Comparison of ENCODE assay signal across 13 cellular contexts in genomic region chr17:1621273-1621954, GRCh38.
"Had no signal": no experiment of that assay in that cellular context is flagged by ENCODE, and none has a peak within 500 bp of the region (broad histone marks: within the 10 kb centered on the region; RNA-seq: fewer than 3 reads in every experiment).

No MANE protein-coding gene starts in this region.

- H3K4me3 ChIP-seq: adrenal gland, coronary artery, thoracic aorta had no signal

- H3K27ac Mint-ChIP-seq: activated T-helper 2 cell treated with anti-CD3 and anti-CD28 coated beads, Interferon-gamma antibody, Interleukin-2, Interleukin-4, amounts not matched to agents 10 μg/mL and 5 μg/mL and 100 μg/mL, durations not matched to agents 14 hours and 24 hours and 36 hours; effector memory CD8-positive, alpha-beta T cell; natural killer cell; stimulated activated naive CD8-positive, alpha-beta T cell treated with anti-CD3 and anti-CD28 coated beads, Interleukin-15, amount 100 ng/mL, for 72 hours; T-helper 1 cell treated with Interleukin-12 subunit alpha and Interleukin-12 subunit beta and Interleukin-4 antibody, amounts not matched to agents 30 μg/mL and 1 μg/mL, for 36 hours had no signal

- H3K27me3 ChIP-seq: adrenal gland had no signal

- H3K4me3 Mint-ChIP-seq: effector memory CD8-positive, alpha-beta T cell; immature natural killer cell; natural killer cell; stimulated activated naive CD8-positive, alpha-beta T cell treated with anti-CD3 and anti-CD28 coated beads, Interleukin-15, amount 100 ng/mL, for 72 hours; T-helper 1 cell treated with Interleukin-12 subunit alpha and Interleukin-12 subunit beta and Interleukin-4 antibody, amounts not matched to agents 30 μg/mL and 1 μg/mL, for 36 hours had no signal

- H3K9me3 Mint-ChIP-seq: activated T-helper 2 cell treated with anti-CD3 and anti-CD28 coated beads, Interferon-gamma antibody, Interleukin-2, Interleukin-4, amounts not matched to agents 10 μg/mL and 5 μg/mL and 100 μg/mL, durations not matched to agents 14 hours and 24 hours and 36 hours; effector memory CD8-positive, alpha-beta T cell; immature natural killer cell; natural killer cell; stimulated activated naive CD8-positive, alpha-beta T cell treated with anti-CD3 and anti-CD28 coated beads, Interleukin-15, amount 100 ng/mL, for 72 hours; T-helper 1 cell treated with Interleukin-12 subunit alpha and Interleukin-12 subunit beta and Interleukin-4 antibody, amounts not matched to agents 30 μg/mL and 1 μg/mL, for 36 hours had no signal

- DNase-seq: activated naive CD4-positive, alpha-beta T cell treated with anti-CD3 and anti-CD28 coated beads, Interleukin-2, amount 50 U/mL, for 16 hours; adrenal gland; central memory CD4-positive, alpha-beta T cell; effector memory CD8-positive, alpha-beta T cell; glutamatergic neuron; immature natural killer cell; natural killer cell; stimulated activated CD4-positive, alpha-beta T cell treated with anti-CD3 and anti-CD28 coated beads, Interleukin-2, amount 100 ng/mL, for 48 hours; stimulated activated naive CD8-positive, alpha-beta T cell treated with anti-CD3 and anti-CD28 coated beads, Interleukin-15, amount 100 ng/mL, for 72 hours had no signal

- H3K9me3 ChIP-seq: adrenal gland, thoracic aorta had no signal

- H3K36me3 Mint-ChIP-seq: natural killer cell had no signal

- H3K36me3 ChIP-seq: adrenal gland, thoracic aorta had no signal

- H3K4me1 Mint-ChIP-seq: immature natural killer cell had no signal

- ATAC-seq: effector memory CD8-positive, alpha-beta T cell; natural killer cell; stimulated activated naive CD8-positive, alpha-beta T cell treated with anti-CD3 and anti-CD28 coated beads, Interleukin-15, amount 100 ng/mL, for 72 hours had no signal

- H3K27ac ChIP-seq: coronary artery, thoracic aorta had no signal
